Comparison of ENCODE assay signal across 18 cellular contexts in the genomic region with DNA sequence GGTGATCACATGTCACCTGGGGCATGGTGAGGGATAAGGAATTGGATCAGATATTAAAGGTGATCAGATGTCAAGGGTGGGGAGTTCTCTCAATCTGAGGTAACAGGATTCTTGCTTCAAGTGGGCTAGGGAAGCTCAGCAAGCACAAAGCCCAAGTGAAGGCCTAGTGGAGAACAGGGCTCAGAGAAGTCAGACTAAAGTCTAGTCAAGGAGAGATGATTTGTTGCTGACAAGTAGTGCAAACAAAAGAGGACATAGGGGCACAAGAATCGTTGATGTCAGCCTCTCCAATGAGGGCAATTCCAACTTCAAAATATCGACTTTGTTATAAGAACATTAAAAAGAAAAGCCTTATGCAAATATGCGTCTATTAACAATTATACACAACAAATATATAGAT.
A peak's percentile ranks its signal among the peaks of the same experiment; 100 is the strongest.
DNase-seq lines count a peak whose midpoint lies in the region; ATAC-seq, FAIRE-seq and TF ChIP-seq lines count a peak whose summit lies in the region.
"Had no signal": no experiment of that assay in that cellular context is flagged by ENCODE, and none has a peak within 500 bp of the region (broad histone marks: within the 10 kb centered on the region; RNA-seq: fewer than 3 reads in every experiment).

No MANE protein-coding gene starts in this region.

- ATAC-seq in GM23338 (peak; percentile 61), HG02884 (IDR thresholded peaks at IDR 0.05; ENCODE audit: unreplicated experiment) (no peak), HG02678 (IDR thresholded peaks at IDR 0.05; ENCODE audit: unreplicated experiment) (no peak)

- peak overlapping the region; percentile 92 for H2BK120ac ChIP-seq in H1 (replicated peaks; ENCODE audit: low read depth, low read length)

- H4K20me1 ChIP-seq in GM23338 (replicated peaks; ENCODE audit: insufficient read depth) (no peaks in the 10 kb centered on the region), H1 (replicated peaks in 1 of 2; ENCODE audit: control insufficient read depth in 1 of 2, insufficient read depth in 2 of 2, low read length in 2 of 2) (no peaks in the 10 kb centered on the region), neural cell (ENCODE audit: insufficient read depth) (no peaks in the 10 kb centered on the region)
- H4K20me1 ChIP-seq: BLaER1 had no signal

- TF ChIP-seq POLR2A in H1 (IDR thresholded peaks at IDR 0.05; ENCODE audit: control extremely low read depth in 1 of 2, low read depth in 2 of 2, low read length in 2 of 2): no peak

- H3K4me3 ChIP-seq in GM23338 (no peak overlapping the region), HUES64 (ENCODE audit: low read length) (no peak overlapping the region), H1 (ENCODE audit: extremely low read depth in 1 of 4, insufficient read depth in 2 of 4, low read depth in 3 of 4, low read length in 4 of 4) (no peak overlapping the region; a peak in 1 of 8 replicates), neural cell (ENCODE audit: low read length) (no peak overlapping the region)
- H3K4me3 ChIP-seq: BLaER1 had no signal

- H3K27me3 Mint-ChIP-seq in GM23338 (ENCODE audit: insufficient read depth, low read depth, poor library complexity): peaks cover 4% of the 10 kb centered on the region
- H3K27me3 Mint-ChIP-seq: CD8-positive, alpha-beta memory T cell; IgD-negative memory B cell had no signal

- H3K9me2 ChIP-seq in GM23338 (ENCODE audit: insufficient read depth) (no peaks in the 10 kb centered on the region), neural cell (ENCODE audit: insufficient read depth, low read length) (no peaks in the 10 kb centered on the region)

- TF ChIP-seq EP300 in H1 (IDR thresholded peaks at IDR 0.05; ENCODE audit: borderline replicate concordance in 1 of 2, low read depth in 2 of 2, low read length in 2 of 2) (no peak), neural cell (conservative IDR thresholded peaks at IDR 0.05; ENCODE audit: poor library complexity, severe bottlenecking) (no peak)

- no peaks in the 10 kb centered on the region for H3F3A ChIP-seq in GM23338 (replicated peaks; ENCODE audit: low read depth)
- H3F3A ChIP-seq in neural cell (ENCODE audit: insufficient read depth, low read length, poor library complexity, severe bottlenecking): no peaks in the 10 kb centered on the region

- FAIRE-seq in H1 (lab: Jason Lieb, UNC): no peak

- no peak overlapping the region for H3K14ac ChIP-seq in H1 (ENCODE audit: insufficient read length)

- no peak overlapping the region for H3K23ac ChIP-seq in H1 (ENCODE audit: insufficient read length)

- H4K91ac ChIP-seq in H1 (replicated peaks; ENCODE audit: insufficient read length, low read length): peak overlapping the region; percentile 61

- no peak for DNase-seq in GM23338 (ENCODE audit: low spot score)
- no peak for DNase-seq in H1 (ENCODE audit: low read depth in 1 of 2, low spot score in 2 of 2)
- no peak for DNase-seq in medulla oblongata (ENCODE audit: extremely low spot score)
- DNase-seq: 8988T; AML-193; CD8-positive, alpha-beta memory T cell; DMS53; GF-D8; HCEC 1CT; HFFc6; KG1 had no signal

- TF ChIP-seq CTCF in GM23338 (conservative IDR thresholded peaks at IDR 0.05; ENCODE audit: low read depth in 2 of 2) (no peak), H1 (IDR thresholded peaks at IDR 0.05; ENCODE audit: control extremely low read depth in 1 of 3, insufficient read depth in 1 of 3, low read depth in 1 of 3, low read length in 3 of 3) (no peak), neural cell (IDR thresholded peaks at IDR 0.05; ENCODE audit: poor library complexity, severe bottlenecking) (no peak)

- H3K36me3 ChIP-seq in GM23338 (ENCODE audit: insufficient read depth): peaks cover 5% of the 10 kb centered on the region; the same call in 1 of the 2 replicates
- H3K36me3 ChIP-seq in HUES64 (ENCODE audit: insufficient read depth, low read length): no peaks in the 10 kb centered on the region
- H3K36me3 ChIP-seq in H1 (ENCODE audit: control insufficient read depth in 2 of 4, insufficient read depth in 4 of 4, low read length in 3 of 4): peaks cover 0 to 14% (median 0%) of the 10 kb centered on the region in 4 experiments; a peak in 3 of 8 replicates
- H3K36me3 ChIP-seq in neural cell (ENCODE audit: insufficient read depth, low read length): no peaks in the 10 kb centered on the region
- H3K36me3 ChIP-seq: BLaER1 had no signal

- H3K36me3 Mint-ChIP-seq in GM23338 (ENCODE audit: low read depth): peaks cover 50% of the 10 kb centered on the region
- H3K36me3 Mint-ChIP-seq: CD8-positive, alpha-beta memory T cell; IgD-negative memory B cell had no signal

- peak overlapping the region; percentile 3; the same call in 1 of the 2 replicates for H2BK20ac ChIP-seq in H1 (ENCODE audit: low read length)

- H2BK5ac ChIP-seq in H1 (ENCODE audit: low read depth, low read length): peak overlapping the region; percentile 35; the same call in 1 of the 2 replicates

- H3K79me2 ChIP-seq in GM23338 (replicated peaks; ENCODE audit: insufficient read depth): no peaks in the 10 kb centered on the region
- H3K79me2 ChIP-seq in H1 (ENCODE audit: control insufficient read depth in 1 of 2, insufficient read depth in 2 of 2, low read length in 2 of 2): no peaks in the 10 kb centered on the region
- no peaks in the 10 kb centered on the region for H3K79me2 ChIP-seq in neural cell (replicated peaks; ENCODE audit: insufficient read depth, low read length)

- WGBS in HUES64: 63% methylated on average over 2 of the region's 3 CpGs
- WGBS in H1 (ENCODE audit: extremely low coverage in 1 of 2, insufficient coverage in 1 of 2, insufficient read length in 1 of 2, insufficient replicate concordance in 2 of 2, low coverage in 1 of 2, low lambda C conversion rate in 2 of 2, missing lambda C conversion rate in 1 of 2), 2 experiments: 34% methylated on average over 3 of the region's 3 CpGs; no CpG with 5 or more reads in 1 of the 2 experiments

- H3K18ac ChIP-seq in H1 (ENCODE audit: extremely low read depth, low read length): peak overlapping the region; percentile 4; the same call in 1 of the 2 replicates

- H3K56ac ChIP-seq in H1 (replicated peaks; ENCODE audit: insufficient read length, low read depth, low read length): no peak overlapping the region

- 0 out of 2 replicates have a peak overlapping the region, but pooled peaks have one; percentile 1 for H2BK12ac ChIP-seq in H1 (ENCODE audit: low read depth, low read length)

- H3K27me3 ChIP-seq in GM23338 (ENCODE audit: insufficient read depth) (no peaks in the 10 kb centered on the region), HUES64 (ENCODE audit: insufficient read depth, low read length) (no peaks in the 10 kb centered on the region), H1 (replicated peaks in 1 of 4; ENCODE audit: control insufficient read depth in 3 of 4, extremely low read depth in 1 of 4, insufficient read depth in 3 of 4, low read length in 3 of 4) (no peaks in the 10 kb centered on the region), neural cell (ENCODE audit: insufficient read depth, low read depth, low read length) (no peaks in the 10 kb centered on the region)
- H3K27me3 ChIP-seq: BLaER1 had no signal

- POLR2A ChIA-PET in H1 (lab: Charles Lee; ENCODE audit: partially characterized antibody): no interaction called here

- H4K5ac ChIP-seq in H1 (ENCODE audit: insufficient read length, low read depth, low read length): peak overlapping the region; percentile 77

- no peaks in the 10 kb centered on the region; the same call in 1 of the 2 replicates for H3K23me2 ChIP-seq in H1 (ENCODE audit: low read depth, low read length)

- H2AK5ac ChIP-seq in H1 (ENCODE audit: low read depth, low read length): no peak overlapping the region

- H3K27ac ChIP-seq in GM23338 (ENCODE audit: low read depth) (peak overlapping the region; percentile 45), HUES64 (ENCODE audit: low read depth, low read length) (peak overlapping the region; percentile 88; the same call in 1 of the 2 replicates), H1 (ENCODE audit: low read depth, low read length) (no peak overlapping the region; the same call in 1 of the 2 replicates), neural cell (ENCODE audit: low read length) (peak overlapping the region; percentile 56)
- H3K27ac ChIP-seq: BLaER1, HL-60 had no signal

- peaks cover 39% of the 10 kb centered on the region for H3K4me1 Mint-ChIP-seq in GM23338
- H3K4me1 Mint-ChIP-seq: CD8-positive, alpha-beta memory T cell; IgD-negative memory B cell had no signal

- H3K79me1 ChIP-seq in H1 (ENCODE audit: low read depth, low read length): no peaks in the 10 kb centered on the region

- H3K4me2 ChIP-seq in GM23338: peak overlapping the region; percentile 8
- 0 out of 4 replicates have a peak overlapping the region, but pooled peaks of 1 of the 2 experiments have one; percentile 15 for H3K4me2 ChIP-seq in H1 (ENCODE audit: insufficient read depth in 1 of 2, low read depth in 2 of 2, low read length in 2 of 2)
- peak overlapping the region; percentile 38 for H3K4me2 ChIP-seq in neural cell (ENCODE audit: low read length)
- H3K4me2 ChIP-seq: BLaER1 had no signal

- H2BK15ac ChIP-seq in H1 (ENCODE audit: low read length): no peak overlapping the region

- no peak overlapping the region; the same call in 2 of the 3 replicates for H3K4me3 Mint-ChIP-seq in GM23338
- H3K4me3 Mint-ChIP-seq: CD8-positive, alpha-beta memory T cell; HFFc6; IgD-negative memory B cell had no signal

- peaks cover 39% of the 10 kb centered on the region for H3K9me3 Mint-ChIP-seq in GM23338

- peak overlapping the region; percentile 77 for H3K27ac Mint-ChIP-seq in GM23338
- H3K27ac Mint-ChIP-seq: CD8-positive, alpha-beta memory T cell; HFFc6; IgD-negative memory B cell had no signal

- no peak overlapping the region for H4K8ac ChIP-seq in H1 (ENCODE audit: extremely low read depth, insufficient read depth, low read length)

- H3K9ac ChIP-seq in HUES64 (ENCODE audit: low read depth, low read length) (no peak overlapping the region), H1 (replicated peaks in 1 of 4; ENCODE audit: extremely low read depth in 1 of 4, low read depth in 3 of 4, low read length in 3 of 4) (no peak overlapping the region), neural cell (ENCODE audit: low read length) (no peak overlapping the region)
- H3K9ac ChIP-seq: BLaER1 had no signal

- CTCF ChIA-PET in H1 (lab: Charles Lee; ENCODE audit: partially characterized antibody): no interaction called here

- H2AFZ ChIP-seq in GM23338 (no peak overlapping the region), H1 (ENCODE audit: low read length) (0 out of 2 replicates have a peak overlapping the region, but pooled peaks have one; percentile 7), neural cell (ENCODE audit: low read depth, low read length) (no peak overlapping the region)

- H3K9me3 ChIP-seq in HUES64 (ENCODE audit: insufficient read depth, low read depth, low read length) (peaks cover 27% of the 10 kb centered on the region), H1 (ENCODE audit: insufficient read depth in 2 of 2, low read depth in 1 of 2, low read length in 1 of 2) (peaks cover 18 to 25% of the 10 kb centered on the region in 2 experiments), neural cell (ENCODE audit: low read length) (no peaks in the 10 kb centered on the region)

- H3K4me1 ChIP-seq in GM23338 (ENCODE audit: insufficient read depth): peaks cover 29% of the 10 kb centered on the region
- H3K4me1 ChIP-seq in HUES64 (ENCODE audit: insufficient read depth, low read length): peaks cover 30% of the 10 kb centered on the region
- H3K4me1 ChIP-seq in H1 (replicated peaks in 1 of 4; ENCODE audit: control insufficient read depth in 3 of 4, insufficient read depth in 4 of 4, low read length in 3 of 4): peaks cover 0 to 7% (median 4%) of the 10 kb centered on the region in 4 experiments; a peak in 2 of 7 replicates
- H3K4me1 ChIP-seq: BLaER1 had no signal

- no peak overlapping the region for H3K4ac ChIP-seq in H1 (replicated peaks; ENCODE audit: insufficient read length, low read depth, low read length)

- TF ChIP-seq RAD21 in H1 (IDR thresholded peaks at IDR 0.05 in 1 of 2, conservative IDR thresholded peaks at IDR 0.05 in 1 of 2; ENCODE audit: low read depth in 2 of 2, low read length in 2 of 2): no peak
- TF ChIP-seq RAD21 in neural cell (conservative IDR thresholded peaks at IDR 0.05): no peak
